Comparison of ENCODE assay signal across 26 cellular contexts in the genomic region with DNA sequence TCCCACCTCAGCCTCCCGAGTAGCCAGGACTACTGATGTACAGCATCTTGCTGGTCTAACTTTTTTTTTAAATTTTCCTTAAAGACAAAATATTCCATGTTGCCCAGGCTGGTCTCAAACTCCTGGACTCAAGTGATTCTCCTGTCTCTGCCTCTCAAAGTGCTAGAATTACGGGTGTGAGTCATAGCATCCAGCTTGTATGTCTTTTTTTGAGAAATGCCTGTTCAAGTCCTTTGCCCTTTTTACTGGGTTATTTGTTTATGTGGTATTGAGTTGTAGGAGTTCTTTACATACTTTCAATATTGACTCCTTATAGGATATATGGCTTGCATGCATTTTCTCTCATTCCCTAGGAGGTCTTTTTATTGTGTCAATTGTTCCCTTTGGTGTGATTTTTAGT.
DNase-seq lines count a peak whose midpoint lies in the region; ATAC-seq and TF ChIP-seq lines count a peak whose summit lies in the region.
"Had no signal": no experiment of that assay in that cellular context is flagged by ENCODE, and none has a peak within 500 bp of the region (broad histone marks: within the 10 kb centered on the region; RNA-seq: fewer than 3 reads in every experiment).

No MANE protein-coding gene starts in this region.

- H4K20me1 ChIP-seq in IMR-90 (ENCODE audit: insufficient read depth, low read length) = no peaks in the 10 kb centered on the region; the same call in 1 of the 2 replicates
- H4K20me1 ChIP-seq: BLaER1 treated with 17β-estradiol and CSF1 and Interleukin-3, amounts not matched to agents 10 nM and 100 nM had no signal

- H4K91ac ChIP-seq in IMR-90 (ENCODE audit: insufficient read depth, low read depth, low read length) = peak overlapping the region; percentile 24; the same call in 1 of the 2 replicates

- TF ChIP-seq POLR2A in IMR-90 (IDR thresholded peaks at IDR 0.05; ENCODE audit: low read depth, low read length) = no peak

- no peak overlapping the region for H3K56ac ChIP-seq in IMR-90 (ENCODE audit: extremely low read depth, insufficient read depth, low read length)

- in situ Hi-C loops in IMR-90 (cut with MboI; ENCODE audit: low sequenced_read_pairs) = no loop called here

- POLR2A ChIA-PET in IMR-90 (lab: Charles Lee; ENCODE audit: unreplicated experiment) = no interaction called here

- H3K18ac ChIP-seq in IMR-90 (ENCODE audit: low read depth, low read length) = 0 out of 2 replicates have a peak overlapping the region, but pooled peaks have one; percentile 79

- H3K4me1 Mint-ChIP-seq in T-helper 2 cell treated with Interferon-gamma antibody and Interleukin-4, amounts not matched to agents 5 μg/mL and 100 μg/mL, for 36 hours (ENCODE audit: low read depth) = no peaks in the 10 kb centered on the region
- H3K4me1 Mint-ChIP-seq in T-helper 17 cell = no peaks in the 10 kb centered on the region

- no peak overlapping the region for H3K27ac ChIP-seq in IMR-90 (ENCODE audit: insufficient read depth, low read length)
- H3K27ac ChIP-seq: BLaER1 treated with 17β-estradiol and CSF1 and Interleukin-3, amounts not matched to agents 10 nM and 100 nM; KMS-11; SJSA1 had no signal

- H3K36me3 Mint-ChIP-seq in T-helper 2 cell treated with Interferon-gamma antibody and Interleukin-4, amounts not matched to agents 5 μg/mL and 100 μg/mL, for 36 hours (ENCODE audit: low read depth) = no peaks in the 10 kb centered on the region
- H3K36me3 Mint-ChIP-seq in T-helper 17 cell (ENCODE audit: low read depth) = no peaks in the 10 kb centered on the region
- H3K36me3 Mint-ChIP-seq: IgD-negative memory B cell had no signal

- H2AFZ ChIP-seq in IMR-90 (replicated peaks; ENCODE audit: low read length, poor library complexity) = no peak overlapping the region
- H2AFZ ChIP-seq: GM23338 had no signal

- H3K9ac ChIP-seq in IMR-90 (ENCODE audit: low read depth, low read length) = no peak overlapping the region
- H3K9ac ChIP-seq: BLaER1 treated with 17β-estradiol and CSF1 and Interleukin-3, amounts not matched to agents 10 nM and 100 nM; KMS-11 had no signal

- H3K79me1 ChIP-seq in IMR-90 (ENCODE audit: low read depth in 1 of 2, low read length in 2 of 2) = 0 out of 4 replicates have a peak, but pooled peaks cover 0 to 3% of the 10 kb centered on the region in 2 experiments

- H3K9me3 ChIP-seq in IMR-90 (ENCODE audit: control insufficient read depth, insufficient read depth, low read length) (no peaks in the 10 kb centered on the region), T-helper 17 cell (ENCODE audit: control insufficient read depth, low read length, poor library complexity, severe bottlenecking) (no peaks in the 10 kb centered on the region)
- H3K9me3 ChIP-seq: BLaER1 treated with 17β-estradiol and CSF1 and Interleukin-3, amounts not matched to agents 10 nM and 100 nM; HAP-1; SJSA1 had no signal

- CTCF ChIA-PET in IMR-90 (lab: Yijun Ruan, JAX) = no interaction called here

- H3K27me3 Mint-ChIP-seq in T-helper 2 cell treated with Interferon-gamma antibody and Interleukin-4, amounts not matched to agents 5 μg/mL and 100 μg/mL, for 36 hours (ENCODE audit: low read depth) = no peaks in the 10 kb centered on the region
- H3K27me3 Mint-ChIP-seq in T-helper 17 cell = no peaks in the 10 kb centered on the region
- H3K27me3 Mint-ChIP-seq: CD4-positive, alpha-beta T cell; IgD-negative memory B cell had no signal

- DNase-seq in ELR (ENCODE audit: low read depth) (peak; percentile 26), IMR-90 (peak; percentile 76), choroid plexus epithelial cell (ENCODE audit: low read depth) (peak; percentile 10), iris pigment epithelial cell (ENCODE audit: low read depth) (peak; percentile 42), T-helper 17 cell (no peak), Kasumi-1 (lab: John Stamatoyannopoulos, UW) (no peak)
- DNase-seq in T-helper 2 cell treated with Interferon-gamma antibody and Interleukin-4, amounts not matched to agents 5 μg/mL and 100 μg/mL, for 36 hours (ENCODE audit: low spot score) = no peak
- DNase-seq: AML-193; CD4-positive, alpha-beta T cell; GDM1; NCI-H1105; NCI-H1436 treated with DMSO at 0.1 percent for 48 hours; NCI-H187 treated with DMSO at 0.1 percent for 48 hours; NCI-H524; NCI-H774; NK-92 treated with Interleukin-12 subunit alpha and Interleukin-12 subunit beta, amount 100 ng/mL, for 24 hours; Right ventricle myocardium superior; RPMI8226 had no signal

- no peak overlapping the region for H3K4me3 Mint-ChIP-seq in T-helper 2 cell treated with Interferon-gamma antibody and Interleukin-4, amounts not matched to agents 5 μg/mL and 100 μg/mL, for 36 hours
- no peak overlapping the region for H3K4me3 Mint-ChIP-seq in T-helper 17 cell
- H3K4me3 Mint-ChIP-seq: CD4-positive, alpha-beta T cell; GM23338; IgD-negative memory B cell had no signal

- no peak overlapping the region for H3K4me2 ChIP-seq in IMR-90 (ENCODE audit: low read depth, low read length)
- H3K4me2 ChIP-seq: BLaER1 treated with 17β-estradiol and CSF1 and Interleukin-3, amounts not matched to agents 10 nM and 100 nM; GM23338; KMS-11 had no signal

- no peak for TF ChIP-seq RAD21 in IMR-90 (IDR thresholded peaks at IDR 0.05; ENCODE audit: low read length)

- H2AK9ac ChIP-seq in IMR-90 (replicated peaks; ENCODE audit: low read depth, low read length, poor library complexity) = no peak overlapping the region

- TF ChIP-seq CTCF in IMR-90 (conservative IDR thresholded peaks at IDR 0.05; ENCODE audit: low read depth, low read length) (no peak), choroid plexus epithelial cell (conservative IDR thresholded peaks at IDR 0.05; ENCODE audit: low read depth, low read length) (no peak)

- no TSS peak for BruUV-seq in IMR-90 (replicated peaks; lab: Mats Ljungman, UMichigan)

- H3K4ac ChIP-seq in IMR-90 (ENCODE audit: low read depth, low read length) = peak overlapping the region; percentile 66; the same call in 1 of the 2 replicates

- 0 out of 2 replicates have a peak overlapping the region, but pooled peaks have one; percentile 43 for H3K23ac ChIP-seq in IMR-90 (ENCODE audit: low read depth, low read length)

- H3K9me1 ChIP-seq in IMR-90 (ENCODE audit: insufficient read depth, low read length) = 0 out of 2 replicates have a peak, but pooled peaks cover 2% of the 10 kb centered on the region

- peak overlapping the region; percentile 62 for H2BK5ac ChIP-seq in IMR-90 (ENCODE audit: low read depth, low read length, poor library complexity, severe bottlenecking)

- ATAC-seq in IMR-90 (ENCODE audit: low read depth) (peak; percentile 10; the same call in 1 of the 2 replicates), T-helper 17 cell (no peak), GM21619 (IDR thresholded peaks at IDR 0.05; ENCODE audit: unreplicated experiment) (no peak)
- ATAC-seq: GM12878, GM23338 had no signal

- peak overlapping the region in 1 of 2 experiments; percentile 77; a peak in 2 of 4 replicates for H4K8ac ChIP-seq in IMR-90 (ENCODE audit: low read depth in 2 of 2, low read length in 2 of 2)

- dilution Hi-C loops in IMR-90 (cut with HindIII; ENCODE audit: low sequenced_read_pairs, unreplicated experiment) = no loop called here

- H2BK15ac ChIP-seq in IMR-90 (ENCODE audit: low read depth, low read length) = no peak overlapping the region; the same call in 2 of the 3 replicates

- H3K9me3 Mint-ChIP-seq in T-helper 2 cell treated with Interferon-gamma antibody and Interleukin-4, amounts not matched to agents 5 μg/mL and 100 μg/mL, for 36 hours = no peaks in the 10 kb centered on the region
- H3K9me3 Mint-ChIP-seq: GM23338 had no signal

- no peak overlapping the region for H4K5ac ChIP-seq in IMR-90 (ENCODE audit: low read depth, low read length)

- peak overlapping the region; percentile 3; the same call in 1 of the 2 replicates for H2AK5ac ChIP-seq in IMR-90 (ENCODE audit: low read depth, low read length)

- peak overlapping the region; percentile 58; the same call in 1 of the 2 replicates for H2BK20ac ChIP-seq in IMR-90 (ENCODE audit: low read depth, low read length)

- H3K4me3 ChIP-seq in IMR-90 (ENCODE audit: insufficient read depth, low read depth, low read length) (no peak overlapping the region), choroid plexus epithelial cell (ENCODE audit: low read depth, low read length) (no peak overlapping the region)
- H3K4me3 ChIP-seq: BLaER1 treated with 17β-estradiol and CSF1 and Interleukin-3, amounts not matched to agents 10 nM and 100 nM; GM12878; GM23338; HAP-1; SJSA1 had no signal

- peak overlapping the region; percentile 68 for H2BK120ac ChIP-seq in IMR-90 (ENCODE audit: low read depth, low read length)

- peak overlapping the region; percentile 78; the same call in 1 of the 2 replicates for H3K14ac ChIP-seq in IMR-90 (replicated peaks; ENCODE audit: low read depth, low read length)

- H3K27me3 ChIP-seq in IMR-90 (ENCODE audit: control insufficient read depth, insufficient read depth, low read length) = no peaks in the 10 kb centered on the region
- H3K27me3 ChIP-seq: BLaER1 treated with 17β-estradiol and CSF1 and Interleukin-3, amounts not matched to agents 10 nM and 100 nM; SJSA1 had no signal

- peaks cover 7% of the 10 kb centered on the region for H3K4me1 ChIP-seq in IMR-90 (ENCODE audit: control insufficient read depth, insufficient read depth, low read length)
- H3K4me1 ChIP-seq: HAP-1, SJSA1 had no signal

- intact Hi-C loops in IMR-90 (cut with micrococcal nuclease) = no loop called here

- no peaks in the 10 kb centered on the region for H3K36me3 ChIP-seq in IMR-90 (ENCODE audit: control insufficient read depth, insufficient read depth, low read length)
- H3K36me3 ChIP-seq: BLaER1 treated with 17β-estradiol and CSF1 and Interleukin-3, amounts not matched to agents 10 nM and 100 nM; HAP-1; SJSA1 had no signal

- no CpG with 5 or more reads among the region's 2 CpGs for WGBS in IMR-90 (ENCODE audit: extremely low coverage in 2 of 2, insufficient read length in 1 of 2), 2 experiments

- no peak overlapping the region for H3K27ac Mint-ChIP-seq in T-helper 2 cell treated with Interferon-gamma antibody and Interleukin-4, amounts not matched to agents 5 μg/mL and 100 μg/mL, for 36 hours
- H3K27ac Mint-ChIP-seq in T-helper 17 cell = no peak overlapping the region
- H3K27ac Mint-ChIP-seq: CD4-positive, alpha-beta T cell; GM23338; IgD-negative memory B cell had no signal

TF ChIP-seq in IMR-90, 13 proteins besides CTCF, POLR2A, EP300 and RAD21 (continues in another document):
- TF ChIP-seq BHLHE40 (IDR thresholded peaks at IDR 0.05; ENCODE audit: low read depth, low read length) (no peak), SMC3 (IDR thresholded peaks at IDR 0.05; ENCODE audit: low read depth, low read length) (no peak), MAZ (IDR thresholded peaks at IDR 0.05; ENCODE audit: borderline replicate concordance, low read depth, low read length) (no peak), MAFK (IDR thresholded peaks at IDR 0.05; ENCODE audit: low read depth, low read length) (no peak), CEBPB (IDR thresholded peaks at IDR 0.05; ENCODE audit: low read depth, low read length) (no peak), FOS (IDR thresholded peaks at IDR 0.05; ENCODE audit: low read depth, low read length) (no peak), RCOR1 (IDR thresholded peaks at IDR 0.05; ENCODE audit: insufficient replicate concordance, low read length) (no peak)

Comparison
In these comparisons a context has a peak if more than half of its experiments do, and no peak if none do; other contexts are left out.
1. DNase-seq: peak in ELR (single experiment), IMR-90 (single experiment), choroid plexus epithelial cell (single experiment) and iris pigment epithelial cell (single experiment); none in T-helper 2 cell treated with Interferon-gamma antibody and Interleukin-4, amounts not matched to agents 5 μg/mL and 100 μg/mL, for 36 hours (single experiment), T-helper 17 cell (0 of 3) and Kasumi-1 (0 of 2).